ENCODE assay signal across 23 cellular contexts in the genomic region with DNA sequence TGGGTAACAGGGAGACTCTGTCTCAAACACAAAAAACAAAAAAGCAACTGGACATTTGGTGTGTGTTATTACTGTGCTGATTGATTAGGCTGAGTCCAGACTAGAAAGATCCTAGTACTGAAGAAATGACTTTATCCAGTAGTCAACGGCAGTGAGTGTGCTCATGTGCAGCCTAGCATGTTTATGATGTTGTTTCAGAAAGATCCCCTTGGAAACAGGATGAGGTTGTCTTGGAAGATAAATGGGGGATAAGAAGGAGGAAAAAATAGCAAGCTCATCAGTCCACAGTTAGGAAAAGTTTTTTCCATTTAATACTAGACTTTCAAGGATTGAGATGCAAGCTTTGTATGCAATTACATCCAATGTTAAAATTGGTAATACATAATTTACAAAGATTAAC. TPM values are rescaled to one million over a fixed set of nuclear protein-coding genes. Genes with fewer than 3 reads are reported as not detected.
"Had no signal": no experiment of that assay in that cellular context is flagged by ENCODE, and none has a peak within 500 bp of the region (broad histone marks: within the 10 kb centered on the region; RNA-seq: fewer than 3 reads in every experiment).

No MANE protein-coding gene starts in this region.

- H3K4me3 ChIP-seq: esophagus squamous epithelium, hepatocyte, pancreas, stomach had no signal

- H3K27me3 ChIP-seq: esophagus squamous epithelium, foreskin keratinocyte, hepatocyte, pancreas, stomach had no signal

- ATAC-seq: effector memory CD8-positive, alpha-beta T cell; foreskin keratinocyte; left colon; natural killer cell; pancreas; right cardiac atrium had no signal

- H3K27ac ChIP-seq: esophagus squamous epithelium, foreskin keratinocyte, hepatocyte, pancreas, stomach had no signal

- H3K9me3 Mint-ChIP-seq: dendritic cell treated with granulocyte-macrophage colony-stimulating factor and Interleukin-4, amounts not matched to agents 40 ng/mL and 50 ng/mL, for 4 days; effector memory CD8-positive, alpha-beta T cell; natural killer cell had no signal

- H3K27me3 Mint-ChIP-seq: dendritic cell treated with granulocyte-macrophage colony-stimulating factor and Interleukin-4, amounts not matched to agents 40 ng/mL and 50 ng/mL, for 4 days; effector memory CD8-positive, alpha-beta T cell; progenitor cell of endocrine pancreas had no signal

- H3K9me3 ChIP-seq: esophagus squamous epithelium, pancreas, stomach had no signal

- H3K4me3 Mint-ChIP-seq: dendritic cell treated with granulocyte-macrophage colony-stimulating factor and Interleukin-4, amounts not matched to agents 40 ng/mL and 50 ng/mL, for 4 days; effector memory CD8-positive, alpha-beta T cell; natural killer cell had no signal

- H3K27ac Mint-ChIP-seq: dendritic cell treated with granulocyte-macrophage colony-stimulating factor and Interleukin-4, amounts not matched to agents 40 ng/mL and 50 ng/mL, for 4 days; effector memory CD8-positive, alpha-beta T cell; progenitor cell of endocrine pancreas had no signal

- H3K4me1 Mint-ChIP-seq: natural killer cell had no signal

- DNase-seq: effector memory CD8-positive, alpha-beta T cell; esophagus squamous epithelium; foreskin keratinocyte; head of caudate nucleus; kidney; left colon; natural killer cell; occipital lobe; pancreas; right cardiac atrium; small intestine; stimulated activated CD4-positive, alpha-beta T cell treated with anti-CD3 and anti-CD28 coated beads, Interleukin-12 subunit alpha, Interleukin-12 subunit beta, amount 100 ng/mL, for 4 hours; stimulated activated naive CD4-positive, alpha-beta T cell; stomach; substantia nigra; trophoblast cell had no signal

- H3K4me1 ChIP-seq: foreskin keratinocyte, pancreas, stomach had no signal

RNA-seq across cellular contexts. Expression of a gene that starts 33.7 kb away (rescaled TPM):
- total RNA-seq: epithelial cell of proximal tubule, lung microvascular endothelial cell, myocyte, occipital lobe, right cardiac atrium, urinary bladder had no signal
